18 cellular contexts compared by ENCODE assay signal in genomic region chr17:20930065-20930760, GRCh38.
DNase-seq lines count a peak whose midpoint lies in the region; ATAC-seq and TF ChIP-seq lines count a peak whose summit lies in the region.
"Had no signal": no experiment of that assay in that cellular context is flagged by ENCODE, and none has a peak within 500 bp of the region (broad histone marks: within the 10 kb centered on the region; RNA-seq: fewer than 3 reads in every experiment).

No MANE protein-coding gene starts in this region.

- TF ChIP-seq CTCF in sigmoid colon (IDR thresholded peaks at IDR 0.05) = no peak
- TF ChIP-seq CTCF in stomach (IDR thresholded peaks at IDR 0.05) = no peak
- TF ChIP-seq CTCF in right atrium auricular region (IDR thresholded peaks at IDR 0.05) = no peak

- no peak for TF ChIP-seq POLR2A in sigmoid colon (IDR thresholded peaks at IDR 0.05)
- no peak for TF ChIP-seq POLR2A in stomach (IDR thresholded peaks at IDR 0.05)

- peaks cover 0 to 57% (median 26%) of the 10 kb centered on the region in 4 donors for H3K4me1 ChIP-seq in sigmoid colon
- peaks cover 0 to 3% (median under 1%) of the 10 kb centered on the region in 4 donors for H3K4me1 ChIP-seq in stomach
- H3K4me1 ChIP-seq in right atrium auricular region = peaks cover 0 to 5% of the 10 kb centered on the region in 2 donors
- H3K4me1 ChIP-seq: Caco-2 had no signal

- no peak overlapping the region for H3K4me3 ChIP-seq in sigmoid colon
- no peak overlapping the region for H3K4me3 ChIP-seq in stomach
- H3K4me3 ChIP-seq in right atrium auricular region = no peak overlapping the region
- H3K4me3 ChIP-seq: MG63, SJSA1 had no signal

- H3K27me3 ChIP-seq in sigmoid colon (no peaks in the 10 kb centered on the region), stomach (no peaks in the 10 kb centered on the region), right atrium auricular region (no peaks in the 10 kb centered on the region)
- H3K27me3 ChIP-seq: MG63, SJSA1 had no signal

- ATAC-seq in HG03159 (IDR thresholded peaks at IDR 0.05; ENCODE audit: unreplicated experiment) = no peak
- ATAC-seq: T-cell had no signal

- H3K9me3 ChIP-seq in sigmoid colon = no peaks in the 10 kb centered on the region
- H3K9me3 ChIP-seq in stomach = no peaks in the 10 kb centered on the region
- no peaks in the 10 kb centered on the region for H3K9me3 ChIP-seq in right atrium auricular region
- H3K9me3 ChIP-seq: Caco-2, MG63, SJSA1 had no signal

- DNase-seq in EL (peak; percentile 14), SK-MEL-5 (ENCODE audit: low read depth, low spot score) (peak; percentile 66), fibroblast of gingiva (ENCODE audit: low read depth) (peak; percentile 33), sigmoid colon (no peak), stomach (no peak), right atrium auricular region (ENCODE audit: low spot score) (no peak)
- DNase-seq: C1 segment of cervical spinal cord, Caco-2, KG1, MG63, NCI-H1105 treated with DMSO at 0.1 percent for 48 hours, NCI-H2029, NCI-H526, T-cell had no signal

- H3K36me3 ChIP-seq in sigmoid colon (no peaks in the 10 kb centered on the region), stomach (no peaks in the 10 kb centered on the region), right atrium auricular region (no peaks in the 10 kb centered on the region)
- H3K36me3 ChIP-seq: MG63, SJSA1 had no signal

- intact Hi-C loops in sigmoid colon (cut with DNase I) = no loop called here
- intact Hi-C loops in stomach (cut with DNase I; ENCODE audit: low total_unique reads) = no loop called here

- in situ Hi-C loops in SK-MEL-5 (cut with HindIII; ENCODE audit: low pct_unique_long_range_greater_than_20kb, low sequenced_read_pairs) = no loop called here

- WGBS in sigmoid colon, 2 donors = 73 to 81% methylated on average over 5 of the region's 5 CpGs
- WGBS in stomach, 5 donors = 60 to 69% (median 63%) methylated on average over 5 of the region's 5 CpGs

- H3K27ac ChIP-seq in sigmoid colon (peak overlapping the region in 3 of 4 donors; percentile 62 to 70 (median 70)), stomach (no peak overlapping the region), right atrium auricular region (no peak overlapping the region)
- H3K27ac ChIP-seq: HL-60, RWPE1, SJSA1 had no signal

- TF ChIP-seq EP300 in sigmoid colon (IDR thresholded peaks at IDR 0.05) (no peak), stomach (IDR thresholded peaks at IDR 0.05) (no peak)

Comparison
In these comparisons a context has a peak if more than half of its experiments do, and no peak if none do; other contexts are left out.
1. DNase-seq: peak in EL (single experiment), SK-MEL-5 (single experiment) and fibroblast of gingiva (single experiment); none in sigmoid colon (single experiment), stomach (single experiment) and right atrium auricular region (single experiment).
2. H3K27ac ChIP-seq: peak in sigmoid colon (3 of 4); none in stomach (0 of 5) and right atrium auricular region (0 of 2).